8 cellular contexts compared by ENCODE assay signal in the genomic region with DNA sequence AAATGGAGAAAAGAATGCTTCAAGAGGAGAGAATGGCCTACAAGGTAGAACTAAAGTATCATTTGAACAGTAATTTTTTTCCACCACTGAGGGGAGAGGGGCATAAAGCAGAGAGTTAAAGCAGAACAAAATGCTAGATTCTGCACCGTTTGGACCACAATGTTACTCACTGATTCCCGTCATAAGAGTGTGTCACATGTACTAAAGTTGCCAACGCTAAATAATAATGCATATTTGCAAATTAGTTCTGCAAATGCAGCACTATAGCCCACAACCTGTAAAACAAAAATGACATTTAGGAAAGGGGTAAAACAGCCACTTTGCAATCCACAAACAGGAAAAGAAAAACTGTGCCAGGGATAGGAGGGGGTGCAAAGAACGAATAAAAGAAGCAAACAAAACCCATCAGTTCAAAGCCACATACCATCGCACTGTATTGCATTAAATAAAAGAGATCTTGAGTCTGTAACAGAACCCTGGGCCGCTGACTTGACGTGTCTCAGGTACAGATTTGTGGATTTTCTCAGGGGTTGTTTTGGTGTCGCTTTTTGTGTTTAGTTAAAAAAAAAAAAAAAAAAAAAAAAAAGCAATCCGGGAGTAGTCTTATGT. TPM values are rescaled to one million over a fixed set of nuclear protein-coding genes. Genes with fewer than 3 reads are reported as not detected.
DNase-seq lines count a peak whose midpoint lies in the region; ATAC-seq and TF ChIP-seq lines count a peak whose summit lies in the region.

No MANE protein-coding gene starts in this region.

- H3K27me3 ChIP-seq in Caco-2 (replicated peaks; ENCODE audit: control insufficient read depth, insufficient read depth, low read length), result no peaks in the 10 kb centered on the region; the same call in 1 of the 2 replicates

- peak overlapping the region; percentile 52 for H3K4me3 ChIP-seq in Caco-2 (ENCODE audit: low read depth, low read length)

- POLR2A ChIA-PET in Caco-2 (lab: Charles Lee), result no interaction called here

- intact Hi-C loops in Caco-2 (cut with micrococcal nuclease; ENCODE audit: unreplicated experiment), result loop anchor here (1.0 kb wide), 1 partner anchor 70 kb away; no protein-coding TSS in a partner anchor

- H3K9me3 ChIP-seq in Caco-2, result no peaks in the 10 kb centered on the region

- no peak overlapping the region for H3K27ac Mint-ChIP-seq in Caco-2 (ENCODE audit: unreplicated experiment)
- no peak overlapping the region for H3K27ac Mint-ChIP-seq in nephron progenitor cell

- DNase-seq in Caco-2, result no peak
- peak; percentile 44 for DNase-seq in NCI-H2196 (lab: John Stamatoyannopoulos, UW; ENCODE audit: unreplicated experiment)
- DNase-seq in nephron progenitor cell, result no peak
- no peak for DNase-seq in NCI-H1048 (lab: John Stamatoyannopoulos, UW)
- DNase-seq in Kasumi-1 (lab: John Stamatoyannopoulos, UW), result no peak

- H3K27me3 Mint-ChIP-seq in Caco-2 (ENCODE audit: insufficient read depth, unreplicated experiment) (peaks cover 18% of the 10 kb centered on the region), nephron progenitor cell (ENCODE audit: low read depth, poor library complexity) (peaks cover 68% of the 10 kb centered on the region)

- CTCF ChIA-PET in Caco-2 (lab: Charles Lee), result no interaction called here

- no peaks in the 10 kb centered on the region for H3K9me3 Mint-ChIP-seq in Caco-2 (ENCODE audit: unreplicated experiment)
- no peaks in the 10 kb centered on the region for H3K9me3 Mint-ChIP-seq in nephron progenitor cell

- ATAC-seq in GM21447 (IDR thresholded peaks at IDR 0.05; ENCODE audit: unreplicated experiment), result no peak
- no peak for ATAC-seq in HG02885 (IDR thresholded peaks at IDR 0.05; ENCODE audit: poor library complexity, unreplicated experiment)

- H3K36me3 Mint-ChIP-seq in Caco-2 (ENCODE audit: insufficient read depth, unreplicated experiment), result no peaks in the 10 kb centered on the region
- no peaks in the 10 kb centered on the region for H3K36me3 Mint-ChIP-seq in nephron progenitor cell (ENCODE audit: low read depth)

- H3K27ac ChIP-seq in cingulate gyrus (ENCODE audit: low read depth, low read length), result peak overlapping the region; percentile 89

- TF ChIP-seq CTCF in Caco-2 (IDR thresholded peaks at IDR 0.05; ENCODE audit: insufficient read depth in 1 of 2, low read depth in 1 of 2, low read length in 1 of 2, severe bottlenecking in 1 of 2, unreplicated experiment in 1 of 2), result no peak
- TF ChIP-seq CTCF in nephron progenitor cell (IDR thresholded peaks at IDR 0.05), result no peak

- H3K4me3 Mint-ChIP-seq in Caco-2 (ENCODE audit: unreplicated experiment) (peak overlapping the region; percentile 69), nephron progenitor cell (peak overlapping the region; percentile 86)

- BruUV-seq in Caco-2 (replicated peaks; lab: Mats Ljungman, UMichigan), result no TSS peak

- H3K4me1 ChIP-seq in Caco-2, result no peaks in the 10 kb centered on the region

- no peaks in the 10 kb centered on the region for H3K36me3 ChIP-seq in Caco-2 (ENCODE audit: control insufficient read depth, insufficient read depth, low read length)

- H3K4me1 Mint-ChIP-seq in Caco-2 (ENCODE audit: low read depth, unreplicated experiment), result no peaks in the 10 kb centered on the region
- H3K4me1 Mint-ChIP-seq in nephron progenitor cell, result peaks cover 58% of the 10 kb centered on the region

RNA-seq across cellular contexts. Expression of gene NFIB, which starts 7.7 kb away (rescaled TPM):
- 0.44 and 0.61 TPM in 2 replicates for total RNA-seq in Caco-2 (2022)
